In the genomic region with DNA sequence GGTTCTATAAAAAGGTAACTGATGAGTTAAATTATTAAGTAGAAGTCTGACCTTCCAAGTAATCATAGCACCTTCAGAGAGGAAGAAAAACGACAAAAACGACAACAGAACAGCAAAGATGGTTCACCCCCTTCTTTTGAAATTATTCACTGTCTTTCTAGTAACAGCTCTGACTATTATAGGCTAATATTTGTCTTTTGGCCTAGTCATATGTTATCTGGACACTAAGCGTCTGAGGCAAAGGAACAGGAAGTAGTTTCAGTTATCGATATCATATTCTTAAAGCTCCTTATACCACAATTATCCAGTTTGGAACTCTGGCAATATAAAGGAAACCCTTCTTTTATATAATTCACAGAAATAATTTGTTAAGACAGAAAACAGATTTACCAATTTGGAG, we compare ENCODE assay signal across 22 cellular contexts.
"Had no signal": no experiment of that assay in that cellular context is flagged by ENCODE, and none has a peak within 500 bp of the region (broad histone marks: within the 10 kb centered on the region; RNA-seq: fewer than 3 reads in every experiment).

No MANE protein-coding gene starts in this region.

- H3K27ac ChIP-seq: PC-9, WERI-Rb-1 had no signal

- FAIRE-seq: bronchial epithelial cell had no signal

- H3K4me3 ChIP-seq: PC-9 had no signal

- H3K36me3 ChIP-seq: WERI-Rb-1 had no signal

- DNase-seq: activated CD4-positive, alpha-beta T cell treated with anti-CD3 and anti-CD28 coated beads for 4 hours; activated CD8-positive, alpha-beta memory T cell treated with anti-CD3 and anti-CD28 coated beads, Interleukin-2, amount 50 U/mL, for 48 hours; activated CD8-positive, alpha-beta T cell treated with anti-CD3 and anti-CD28 coated beads for 36 hours; activated naive CD4-positive, alpha-beta T cell treated with anti-CD3 and anti-CD28 coated beads, Interleukin-2, amount 50 U/mL, for 16 hours; activated naive CD8-positive, alpha-beta T cell treated with anti-CD3 and anti-CD28 coated beads, Interleukin-2, amount 10 ng/mL, durations not matched to agents 7 days and 5 days; activated T-cell treated with anti-CD3 and anti-CD28 coated beads, Interleukin-2, amount 50 U/mL, for 1 hour; aorta; central memory CD4-positive, alpha-beta T cell; cortex of kidney; NCI-H1105 treated with DMSO at 0.1 percent for 48 hours; NCI-H1436 treated with DMSO at 0.1 percent for 48 hours; NCI-H187; NCI-H2081; NCI-H510A treated with DMSO at 0.1 percent for 48 hours; NCI-H69; PC-9; SHP77 treated with DMSO at 0.1 percent for 48 hours; T-helper 17 cell; T-helper 9 cell; WERI-Rb-1 had no signal

- ATAC-seq: activated CD4-positive, CD25-positive, alpha-beta regulatory T cell treated with anti-CD3 and anti-CD28 coated beads, Interleukin-2, amount 50 U/mL, for 24 hours; activated CD8-positive, alpha-beta T cell treated with anti-CD3 and anti-CD28 coated beads for 36 hours; T-helper 17 cell had no signal

- H3K4me2 ChIP-seq: PC-9 had no signal

- H2AFZ ChIP-seq: PC-9 had no signal
